11 cellular contexts compared by ENCODE assay signal in genomic region chr17:57782642-57783337, GRCh38. TPM values are rescaled to one million over a fixed set of nuclear protein-coding genes. Genes with fewer than 3 reads are reported as not detected.
DNase-seq lines count a peak whose midpoint lies in the region; ATAC-seq and TF ChIP-seq lines count a peak whose summit lies in the region.
"Had no signal": no experiment of that assay in that cellular context is flagged by ENCODE, and none has a peak within 500 bp of the region (broad histone marks: within the 10 kb centered on the region; RNA-seq: fewer than 3 reads in every experiment).

No MANE protein-coding gene starts in this region.

- H3K27me3 Mint-ChIP-seq in neural progenitor cell (ENCODE audit: insufficient read depth, low read depth) = peaks cover 6% of the 10 kb centered on the region

- ATAC-seq in GM18909 (IDR thresholded peaks at IDR 0.05; ENCODE audit: poor library complexity, unreplicated experiment) = no peak
- no peak for ATAC-seq in HG03457 (IDR thresholded peaks at IDR 0.05; ENCODE audit: unreplicated experiment)

- H3K9me3 Mint-ChIP-seq in neural progenitor cell = no peaks in the 10 kb centered on the region
- H3K9me3 Mint-ChIP-seq: IgD-negative memory B cell had no signal

- WGBS in sigmoid colon, 2 donors = 44 to 59% methylated on average over 20 of the region's 20 CpGs

- H4K20me1 ChIP-seq in KMS-11 (ENCODE audit: insufficient read depth) = no peaks in the 10 kb centered on the region
- peaks cover 4% of the 10 kb centered on the region for H4K20me1 ChIP-seq in neural progenitor cell (ENCODE audit: low read depth)

- H3K4me1 ChIP-seq in KMS-11 (ENCODE audit: low read depth, poor library complexity, severe bottlenecking) (peaks cover 3% of the 10 kb centered on the region), neural progenitor cell (peaks cover 30% of the 10 kb centered on the region), sigmoid colon (peaks cover 0 to 19% (median 13%) of the 10 kb centered on the region in 4 donors)

- H3K79me2 ChIP-seq in KMS-11 (ENCODE audit: insufficient read depth, low read depth) = no peaks in the 10 kb centered on the region
- no peaks in the 10 kb centered on the region for H3K79me2 ChIP-seq in neural progenitor cell (ENCODE audit: low read depth)

- intact Hi-C loops in sigmoid colon (cut with DNase I) = no loop called here

- no peaks in the 10 kb centered on the region for H3K36me3 Mint-ChIP-seq in neural progenitor cell
- H3K36me3 Mint-ChIP-seq: IgD-negative memory B cell had no signal

- H3K27ac ChIP-seq in KMS-11 = no peak overlapping the region
- H3K27ac ChIP-seq in WERI-Rb-1 = peak overlapping the region; percentile 85
- H3K27ac ChIP-seq in neural progenitor cell = no peak overlapping the region
- H3K27ac ChIP-seq in sigmoid colon = no peak overlapping the region

- H3K4me1 Mint-ChIP-seq in neural progenitor cell = peaks cover 24% of the 10 kb centered on the region

- H3K27me3 ChIP-seq in KMS-11 (ENCODE audit: insufficient read depth, low read depth) (no peaks in the 10 kb centered on the region), WERI-Rb-1 (ENCODE audit: insufficient read depth, low read depth, severe bottlenecking) (no peaks in the 10 kb centered on the region), neural progenitor cell (peaks cover 34% of the 10 kb centered on the region), sigmoid colon (peaks cover 4 to 20% (median 11%) of the 10 kb centered on the region in 3 donors)

- TF ChIP-seq POLR2A in sigmoid colon (IDR thresholded peaks at IDR 0.05) = no peak

- no peak for TF ChIP-seq EP300 in sigmoid colon (IDR thresholded peaks at IDR 0.05)

- H3K9ac ChIP-seq in KMS-11 (no peak overlapping the region), neural progenitor cell (no peak overlapping the region)

- peak overlapping the region; percentile 83 for H2AFZ ChIP-seq in KMS-11 (ENCODE audit: low read depth)
- H2AFZ ChIP-seq in neural progenitor cell (replicated peaks) = no peak overlapping the region

- no peak overlapping the region for H3K27ac Mint-ChIP-seq in neural progenitor cell
- H3K27ac Mint-ChIP-seq: IgD-negative memory B cell had no signal

- H3K36me3 ChIP-seq in KMS-11 (ENCODE audit: insufficient read depth) (no peaks in the 10 kb centered on the region), WERI-Rb-1 (no peaks in the 10 kb centered on the region), neural progenitor cell (no peaks in the 10 kb centered on the region), sigmoid colon (no peaks in the 10 kb centered on the region)

- H3K4me3 Mint-ChIP-seq in neural progenitor cell = peak overlapping the region; percentile 31
- H3K4me3 Mint-ChIP-seq: IgD-negative memory B cell had no signal

- peak overlapping the region; percentile 57 for H3K4me2 ChIP-seq in KMS-11
- peak overlapping the region; percentile 76 for H3K4me2 ChIP-seq in neural progenitor cell

- peaks cover 19% of the 10 kb centered on the region for H3F3A ChIP-seq in neural progenitor cell (ENCODE audit: low read depth)

- DNase-seq in DMS53 treated with DMSO at 0.1 percent for 48 hours (lab: John Stamatoyannopoulos, UW; ENCODE audit: unreplicated experiment) = peak; percentile 32
- peak; percentile 84 for DNase-seq in WERI-Rb-1
- peak; percentile 65 for DNase-seq in neural progenitor cell (ENCODE audit: low spot score)
- DNase-seq in dedifferentiated amniotic fluid mesenchymal stem cell (ENCODE audit: extremely low spot score) = no peak
- DNase-seq in sigmoid colon = no peak

- no peaks in the 10 kb centered on the region for H3K9me3 ChIP-seq in WERI-Rb-1 (ENCODE audit: severe bottlenecking)
- no peaks in the 10 kb centered on the region for H3K9me3 ChIP-seq in neural progenitor cell (ENCODE audit: low read depth)
- H3K9me3 ChIP-seq in sigmoid colon = no peaks in the 10 kb centered on the region

- TF ChIP-seq CTCF in KMS-11 (conservative IDR thresholded peaks at IDR 0.05; ENCODE audit: low read depth, low read length) = no peak
- no peak for TF ChIP-seq CTCF in WERI-Rb-1 (IDR thresholded peaks at IDR 0.05; ENCODE audit: low read depth, low read length)
- TF ChIP-seq CTCF in neural progenitor cell (IDR thresholded peaks at IDR 0.05) = no peak
- no peak for TF ChIP-seq CTCF in sigmoid colon (IDR thresholded peaks at IDR 0.05)

- H3K4me3 ChIP-seq in KMS-11 (IDR thresholded peaks at IDR 0.05; ENCODE audit: insufficient read depth, low read depth, low read length) (no peak overlapping the region), WERI-Rb-1 (ENCODE audit: low read depth, low read length) (peak overlapping the region; percentile 37), neural progenitor cell (peak overlapping the region; percentile 29), sigmoid colon (no peak overlapping the region)

RNA-seq across cellular contexts. Expression of gene CCDC182, which starts 37.7 kb away (rescaled TPM):
- total RNA-seq in neural progenitor cell (ENCODE audit: low replicate concordance) (not detected in 2 replicates), sigmoid colon (not detected)
- not detected for polyA plus RNA-seq in sigmoid colon
- total RNA-seq: temporal lobe had no signal
- polyA plus RNA-seq: esophagus, IgD-negative memory B cell had no signal

Comparison
In these comparisons a context has a peak if more than half of its experiments do, and no peak if none do; other contexts are left out.
1. DNase-seq: peak in DMS53 treated with DMSO at 0.1 percent for 48 hours (single experiment), WERI-Rb-1 (single experiment) and neural progenitor cell (single experiment); none in dedifferentiated amniotic fluid mesenchymal stem cell (single experiment) and sigmoid colon (single experiment).
2. H3K4me3 ChIP-seq: peak in WERI-Rb-1 (single experiment) and neural progenitor cell (single experiment); none in KMS-11 (single experiment) and sigmoid colon (0 of 4).